27 cellular contexts compared by ENCODE assay signal in genomic region chr19:47443331-47443730, GRCh38. TPM values are rescaled to one million over a fixed set of nuclear protein-coding genes. Genes with fewer than 3 reads are reported as not detected.
"Had no signal": no experiment of that assay in that cellular context is flagged by ENCODE, and none has a peak within 500 bp of the region (broad histone marks: within the 10 kb centered on the region; RNA-seq: fewer than 3 reads in every experiment).

No MANE protein-coding gene starts in this region.

- H3K4me3 ChIP-seq: adrenal gland, breast epithelium, MG63 had no signal

- H3K27ac ChIP-seq: adrenal gland, breast epithelium had no signal

- H3K9me3 Mint-ChIP-seq: activated CD4-positive, alpha-beta memory T cell treated with anti-CD3 and anti-CD28 coated beads for 36 hours; activated naive CD4-positive, alpha-beta T cell treated with anti-CD3 and anti-CD28 coated beads for 36 hours; activated T-cell treated with anti-CD3 and anti-CD28 coated beads, Interleukin-2, amount 50 U/mL, for 4 hours had no signal

- H3K36me3 ChIP-seq: adrenal gland, breast epithelium, MG63 had no signal

- ATAC-seq: activated T-cell treated with anti-CD3 and anti-CD28 coated beads, Interleukin-2, amount 50 U/mL, for 4 hours; T-helper 17 cell had no signal

- H3K4me3 Mint-ChIP-seq: activated B cell treated with CpG ODN at 0.5 μM for 24 hours; activated CD4-positive, alpha-beta memory T cell treated with anti-CD3 and anti-CD28 coated beads for 36 hours; activated naive CD4-positive, alpha-beta T cell treated with anti-CD3 and anti-CD28 coated beads for 36 hours; activated T-cell treated with anti-CD3 and anti-CD28 coated beads, Interleukin-2, amount 50 U/mL, for 4 hours; T-helper 17 cell had no signal

- H3K4me1 ChIP-seq: breast epithelium had no signal

- H3K9me3 ChIP-seq: adrenal gland, breast epithelium, MG63 had no signal

- H3K36me3 Mint-ChIP-seq: activated CD4-positive, alpha-beta memory T cell treated with anti-CD3 and anti-CD28 coated beads for 36 hours; activated naive CD8-positive, alpha-beta T cell had no signal

- DNase-seq: activated B cell treated with CpG ODN at 0.5 μM for 24 hours; activated CD4-positive, alpha-beta memory T cell treated with anti-CD3 and anti-CD28 coated beads for 36 hours; activated CD4-positive, alpha-beta T cell treated with anti-CD3 and anti-CD28 coated beads for 1 hour; activated CD4-positive, alpha-beta T cell treated with anti-CD3 and anti-CD28 coated beads, Interleukin-2, amount 10 ng/mL, durations not matched to agents 24 days and 14 days; activated CD8-positive, alpha-beta memory T cell treated with anti-CD3 and anti-CD28 coated beads for 24 hours; activated gamma-delta T cell; activated naive CD4-positive, alpha-beta T cell treated with anti-CD3 and anti-CD28 coated beads for 36 hours; activated T-cell treated with anti-CD3 and anti-CD28 coated beads, Interleukin-2, amount 50 U/mL, for 4 hours; adrenal gland; aorta; MG63; MV-4-11; NCI-H1092 treated with DMSO at 0.1 percent for 48 hours; NCI-H1417 treated with DMSO at 0.1 percent for 48 hours; NCI-H1694; NCI-H2029; NCI-H2107; NCI-H2171 treated with DMSO at 0.1 percent for 48 hours; NCI-H226; NCI-H510A; NCI-H526 treated with DMSO at 0.1 percent for 48 hours; NCI-H82; SIG-M5; T-helper 17 cell; T-helper 9 cell had no signal

- H3K27ac Mint-ChIP-seq: activated B cell treated with CpG ODN at 0.5 μM for 24 hours; activated CD4-positive, alpha-beta memory T cell treated with anti-CD3 and anti-CD28 coated beads for 36 hours; activated CD4-positive, alpha-beta T cell treated with anti-CD3 and anti-CD28 coated beads, Interleukin-2, amount 10 ng/mL, durations not matched to agents 24 days and 14 days; activated naive CD4-positive, alpha-beta T cell treated with anti-CD3 and anti-CD28 coated beads for 36 hours had no signal

RNA-seq across cellular contexts. Expression of gene MEIS3, which starts 24.0 kb away (rescaled TPM):
- total RNA-seq: activated B cell treated with CpG ODN at 0.5 μM for 24 hours; activated CD4-positive, alpha-beta T cell treated with anti-CD3 and anti-CD28 coated beads, Interleukin-2, amount 10 ng/mL, durations not matched to agents 24 days and 14 days; activated naive CD4-positive, alpha-beta T cell treated with anti-CD3 and anti-CD28 coated beads for 36 hours had no signal

RNA-seq across cellular contexts. Expression of gene SLC8A2, which starts 28.4 kb away (rescaled TPM):
- total RNA-seq: activated B cell treated with CpG ODN at 0.5 μM for 24 hours; activated CD4-positive, alpha-beta T cell treated with anti-CD3 and anti-CD28 coated beads, Interleukin-2, amount 10 ng/mL, durations not matched to agents 24 days and 14 days; activated naive CD4-positive, alpha-beta T cell treated with anti-CD3 and anti-CD28 coated beads for 36 hours; T-helper 17 cell had no signal
- polyA plus RNA-seq: aorta had no signal
